Comparison of ENCODE assay signal across 24 cellular contexts in the genomic region with DNA sequence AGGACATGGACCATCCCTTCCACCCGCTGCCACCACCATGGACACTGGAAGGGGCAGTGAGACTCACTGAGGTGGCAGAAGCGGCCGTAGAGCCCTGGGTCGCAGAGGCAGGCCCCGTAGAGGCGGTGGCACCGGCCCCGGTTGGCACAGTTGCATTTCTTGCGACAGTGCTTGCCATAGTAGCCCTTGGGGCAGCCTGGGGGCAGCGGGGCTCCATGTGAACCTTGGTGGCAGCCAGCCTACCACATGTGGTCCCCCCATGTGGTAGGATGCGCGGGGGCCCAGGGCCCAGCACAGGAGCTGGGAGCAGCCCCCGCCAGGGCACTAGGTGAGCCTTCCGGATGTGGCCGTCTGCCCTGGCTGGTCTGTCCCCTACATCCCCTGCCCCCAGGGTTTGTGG. TPM values are rescaled to one million over a fixed set of nuclear protein-coding genes. Genes with fewer than 3 reads are reported as not detected.
"Had no signal": no experiment of that assay in that cellular context is flagged by ENCODE, and none has a peak within 500 bp of the region (broad histone marks: within the 10 kb centered on the region; RNA-seq: fewer than 3 reads in every experiment).

No MANE protein-coding gene starts in this region.

- H3K27me3 ChIP-seq: colonic mucosa, esophagus squamous epithelium, gastroesophageal sphincter, heart left ventricle, left lung had no signal

- DNase-seq: colonic mucosa; cortex of kidney; effector CD8-positive, alpha-beta T cell; effector memory CD8-positive, alpha-beta T cell; endodermal cell; erythroblast; esophagus squamous epithelium; foreskin fibroblast; foreskin melanocyte; heart left ventricle; hippocampal formation; left cardiac atrium; left lung; left ventricle myocardium superior; lower lobe of right lung; mesenchymal stem cell; mucosa of descending colon had no signal

- H3K4me3 ChIP-seq: colonic mucosa, esophagus squamous epithelium, gastroesophageal sphincter, heart left ventricle, left lung, lower lobe of right lung, mucosa of descending colon had no signal

- H3K9me3 ChIP-seq: colonic mucosa, esophagus squamous epithelium, gastroesophageal sphincter, heart left ventricle, left lung, lower lobe of right lung, mucosa of descending colon had no signal

- H3K27ac ChIP-seq: colonic mucosa, epithelial cell of prostate, gastroesophageal sphincter, heart left ventricle, left lung, lower lobe of right lung had no signal

- H3K36me3 ChIP-seq: colonic mucosa, heart left ventricle had no signal

- ATAC-seq: effector memory CD8-positive, alpha-beta T cell; esophagus mucosa; gastroesophageal sphincter; heart left ventricle; left cardiac atrium; left lung; left ventricle myocardium superior; lower lobe of right lung; mucosa of descending colon had no signal

- H3K4me1 ChIP-seq: colonic mucosa had no signal

- FAIRE-seq: endometrium, islet of Langerhans, keratinocyte had no signal

RNA-seq across cellular contexts. Expression of a gene that starts 51.6 kb away (rescaled TPM):
- total RNA-seq: myocyte had no signal
